1 cellular context compared by ENCODE assay signal in genomic region chr20:50012282-50013263, GRCh38.
A peak's percentile ranks its signal among the peaks of the same experiment; 100 is the strongest.
TF ChIP-seq lines count a peak whose summit lies in the region.

No MANE protein-coding gene starts in this region.

TF ChIP-seq in HepG2, 621 proteins besides CTCF, POLR2A, EP300 and RAD21 (continued from another document and continues in another):
- TF ChIP-seq ZNF275 (CRISPR knock-in tag; IDR thresholded peaks at IDR 0.05; ENCODE audit: borderline replicate concordance) (no peak), TAF15 (IDR thresholded peaks at IDR 0.05; ENCODE audit: low read depth, low read length, poor library complexity, severe bottlenecking) (no peak), GZF1 (CRISPR knock-in tag; IDR thresholded peaks at IDR 0.05) (no peak), ZNF383 (CRISPR knock-in tag; IDR thresholded peaks at IDR 0.05; ENCODE audit: borderline replicate concordance) (no peak), ZNF510 (CRISPR knock-in tag; IDR thresholded peaks at IDR 0.05; ENCODE audit: low read depth) (no peak), ZNF749 (CRISPR knock-in tag; IDR thresholded peaks at IDR 0.05; ENCODE audit: borderline replicate concordance) (no peak), ZNF576 (CRISPR knock-in tag; IDR thresholded peaks at IDR 0.05) (no peak), ZFP62 (CRISPR knock-in tag; IDR thresholded peaks at IDR 0.05) (0 out of 2 replicates have a peak, but pooled peaks have one; percentile 56), NFE2L2 (IDR thresholded peaks at IDR 0.05; ENCODE audit: low read length) (no peak), ZNF740 (CRISPR knock-in tag; IDR thresholded peaks at IDR 0.05) (0 out of 2 replicates have a peak, but pooled peaks have one; percentile 36), ZNF552 (CRISPR knock-in tag; IDR thresholded peaks at IDR 0.05; ENCODE audit: borderline replicate concordance) (no peak), STAT5B (CRISPR knock-in tag; IDR thresholded peaks at IDR 0.05) (no peak), BCL3 (CRISPR knock-in tag; IDR thresholded peaks at IDR 0.05) (0 out of 2 replicates have a peak, but pooled peaks have one; percentile 48), CREBL2 (CRISPR knock-in tag; IDR thresholded peaks at IDR 0.05; ENCODE audit: borderline replicate concordance) (no peak), THAP7 (CRISPR knock-in tag; IDR thresholded peaks at IDR 0.05) (0 out of 2 replicates have a peak, but pooled peaks have one; percentile 49), UBTF (CRISPR knock-in tag; IDR thresholded peaks at IDR 0.05) (peak; percentile 54), ZNF83 (CRISPR knock-in tag; IDR thresholded peaks at IDR 0.05; ENCODE audit: borderline replicate concordance) (no peak), SNAPC5 (CRISPR knock-in tag; IDR thresholded peaks at IDR 0.05; ENCODE audit: borderline replicate concordance) (no peak), DNMT3B (CRISPR knock-in tag; conservative IDR thresholded peaks at IDR 0.05) (no peak), IRF2 (CRISPR knock-in tag; IDR thresholded peaks at IDR 0.05) (no peak), HCFC1 (IDR thresholded peaks at IDR 0.05; ENCODE audit: low read depth, low read length) (no peak), ZNF850 (CRISPR knock-in tag; conservative IDR thresholded peaks at IDR 0.05) (no peak), ZNF407 (CRISPR knock-in tag; IDR thresholded peaks at IDR 0.05; ENCODE audit: not compliant biosample characterization) (no peak), PBX3 (CRISPR knock-in tag; IDR thresholded peaks at IDR 0.05; ENCODE audit: borderline replicate concordance) (no peak), ZBTB10 (CRISPR knock-in tag; IDR thresholded peaks at IDR 0.05; ENCODE audit: borderline replicate concordance) (no peak), MAZ (IDR thresholded peaks at IDR 0.05; ENCODE audit: borderline replicate concordance, low read depth, low read length) (no peak), MAZ (CRISPR knock-in tag; IDR thresholded peaks at IDR 0.05; ENCODE audit: low read depth) (no peak), TGIF2 (CRISPR knock-in tag; IDR thresholded peaks at IDR 0.05) (no peak), ARNT2 (CRISPR knock-in tag; IDR thresholded peaks at IDR 0.05; ENCODE audit: low read depth) (no peak), PRDM15 (CRISPR knock-in tag; IDR thresholded peaks at IDR 0.05) (no peak)
